ENCODE assay signal across 14 cellular contexts in the genomic region with DNA sequence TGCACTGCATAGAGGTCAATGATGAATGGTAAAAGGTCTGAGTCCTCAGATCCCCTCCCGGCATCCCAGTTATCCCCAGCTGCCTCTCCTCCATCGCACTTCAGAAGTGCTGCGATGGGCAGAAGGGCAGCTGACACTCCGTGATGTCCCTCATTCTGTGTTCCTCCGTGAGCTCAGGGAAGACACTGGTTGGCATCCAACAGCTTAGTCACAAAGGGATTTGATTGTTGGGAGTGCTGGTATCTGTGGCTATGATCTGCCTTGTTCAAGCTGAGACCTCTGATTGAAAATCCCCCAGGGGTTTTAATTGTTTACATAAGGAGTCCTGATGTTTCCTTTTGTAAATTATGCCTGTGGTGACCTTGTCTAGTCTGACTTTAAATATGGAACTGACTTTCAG. TPM values are rescaled to one million over a fixed set of nuclear protein-coding genes. Genes with fewer than 3 reads are reported as not detected.
DNase-seq lines count a peak whose midpoint lies in the region; ATAC-seq and TF ChIP-seq lines count a peak whose summit lies in the region.
"Had no signal": no experiment of that assay in that cellular context is flagged by ENCODE, and none has a peak within 500 bp of the region (broad histone marks: within the 10 kb centered on the region; RNA-seq: fewer than 3 reads in every experiment).

No MANE protein-coding gene starts in this region.

- H3K4me3 Mint-ChIP-seq in MCF 10A (ENCODE audit: unreplicated experiment) = no peak overlapping the region
- H3K4me3 Mint-ChIP-seq: dendritic cell treated with granulocyte-macrophage colony-stimulating factor and Interleukin-4, amounts not matched to agents 40 ng/mL and 50 ng/mL, for 4 days; GM23338 had no signal

- H4K20me1 ChIP-seq in mammary epithelial cell (ENCODE audit: insufficient read depth, low read length) (no peaks in the 10 kb centered on the region), PC-3 (ENCODE audit: low read length) (peaks cover 58% of the 10 kb centered on the region), osteoblast (ENCODE audit: insufficient read depth, low read length) (no peaks in the 10 kb centered on the region)

- H3K4me1 ChIP-seq in mammary epithelial cell (ENCODE audit: insufficient read depth, low read length) (no peaks in the 10 kb centered on the region), PC-3 (ENCODE audit: insufficient read depth, low read length) (no peaks in the 10 kb centered on the region), osteoblast (ENCODE audit: insufficient read depth, low read length) (no peaks in the 10 kb centered on the region), mucosa of descending colon (ENCODE audit: low read depth) (no peaks in the 10 kb centered on the region)
- H3K4me1 ChIP-seq: ascending aorta had no signal

- no peak for DNase-seq in MCF 10A (ENCODE audit: unreplicated experiment)
- no peak for DNase-seq in mammary epithelial cell
- no peak for DNase-seq in PC-3
- DNase-seq in head of caudate nucleus = peak in 25 of 42 donors; percentile 11 to 74 (median 39)
- no peak for DNase-seq in osteoblast (ENCODE audit: insufficient read length, low spot score, missing footprints)
- DNase-seq in GM19240 (ENCODE audit: insufficient read length, low spot score) = no peak
- no peak for DNase-seq in mucosa of descending colon
- DNase-seq: activated T-cell treated with anti-CD3 and anti-CD28 coated beads, Interleukin-2, amount 50 U/mL, for 48 hours; stimulated activated CD4-positive, alpha-beta T cell treated with anti-CD3 and anti-CD28 coated beads, Interleukin-2, amount 100 ng/mL, for 24 hours had no signal

- BruUV-seq in MCF 10A (replicated peaks; lab: Mats Ljungman, UMichigan) (no TSS peak), mammary epithelial cell (replicated peaks; lab: Mats Ljungman, UMichigan) (no TSS peak), PC-3 (replicated peaks; lab: Mats Ljungman, UMichigan) (no TSS peak)

- H3K4me3 ChIP-seq in mammary epithelial cell (replicated peaks in 1 of 3; ENCODE audit: insufficient read depth in 1 of 3, low read depth in 2 of 3, low read length in 3 of 3) (no peak overlapping the region), PC-3 (ENCODE audit: low read length) (no peak overlapping the region), osteoblast (ENCODE audit: insufficient read depth, low read length) (no peak overlapping the region), mucosa of descending colon (no peak overlapping the region)
- H3K4me3 ChIP-seq: ascending aorta, GM23338, K562 had no signal

- CTCF ChIA-PET in MCF 10A (lab: Yijun Ruan, JAX) (no interaction called here), mammary epithelial cell (lab: Charles Lee; ENCODE audit: low non-redundant PET) (no interaction called here), PC-3 (lab: Charles Lee) (no interaction called here)

- no peak overlapping the region for H3K4me2 ChIP-seq in mammary epithelial cell (ENCODE audit: insufficient read depth, low read depth, low read length)
- H3K4me2 ChIP-seq in PC-3 (ENCODE audit: low read length) = no peak overlapping the region
- no peak overlapping the region for H3K4me2 ChIP-seq in osteoblast (ENCODE audit: insufficient read depth, low read length)
- H3K4me2 ChIP-seq: GM23338 had no signal

- POLR2A ChIA-PET in MCF 10A (lab: Yijun Ruan, JAX) (no interaction called here), PC-3 (lab: Charles Lee; ENCODE audit: unreplicated experiment) (no interaction called here)

- H3K79me2 ChIP-seq in mammary epithelial cell (ENCODE audit: insufficient read depth, low read length) (peaks cover 10% of the 10 kb centered on the region), PC-3 (ENCODE audit: low read length) (peaks cover 29% of the 10 kb centered on the region; the same call in 1 of the 2 replicates), osteoblast (ENCODE audit: insufficient read depth, low read length) (peaks cover 4% of the 10 kb centered on the region)

- H3K9ac ChIP-seq in mammary epithelial cell (ENCODE audit: insufficient read depth, low read length) = no peak overlapping the region
- H3K9ac ChIP-seq in PC-3 (ENCODE audit: low read length) = no peak overlapping the region

- dilution Hi-C loops in mammary epithelial cell (cut with HindIII; ENCODE audit: low sequenced_read_pairs) = no loop called here

- no peaks in the 10 kb centered on the region for H3K9me2 ChIP-seq in PC-3 (replicated peaks; ENCODE audit: low read length)

- H3K27ac ChIP-seq in mammary epithelial cell (ENCODE audit: insufficient read depth, low read depth, low read length) = no peak overlapping the region
- no peak overlapping the region for H3K27ac ChIP-seq in PC-3 (ENCODE audit: low read length)
- peak overlapping the region; percentile 37 for H3K27ac ChIP-seq in temporal lobe (ENCODE audit: low read depth, low read length)
- no peak overlapping the region for H3K27ac ChIP-seq in osteoblast (ENCODE audit: low read depth, low read length)
- H3K27ac ChIP-seq: ascending aorta had no signal

- peaks cover 49% of the 10 kb centered on the region for H3K36me3 ChIP-seq in mammary epithelial cell (ENCODE audit: insufficient read depth, low read length)
- peaks cover 87% of the 10 kb centered on the region for H3K36me3 ChIP-seq in PC-3 (ENCODE audit: low read depth, low read length)
- H3K36me3 ChIP-seq in osteoblast (ENCODE audit: insufficient read depth, low read length) = peaks cover 85% of the 10 kb centered on the region
- peaks cover 28% of the 10 kb centered on the region for H3K36me3 ChIP-seq in mucosa of descending colon (ENCODE audit: low read depth)

- peaks cover 69% of the 10 kb centered on the region for H3K36me3 Mint-ChIP-seq in MCF 10A (ENCODE audit: insufficient read depth, unreplicated experiment)

- H3K27me3 ChIP-seq in mammary epithelial cell (ENCODE audit: insufficient read depth, low read length) = no peaks in the 10 kb centered on the region
- H3K27me3 ChIP-seq in PC-3 (ENCODE audit: low read length) = no peaks in the 10 kb centered on the region
- H3K27me3 ChIP-seq in osteoblast (ENCODE audit: insufficient read depth, low read length) = no peaks in the 10 kb centered on the region
- H3K27me3 ChIP-seq: ascending aorta had no signal

- H2AFZ ChIP-seq in mammary epithelial cell (ENCODE audit: low read depth, low read length) (no peak overlapping the region), PC-3 (ENCODE audit: low read length) (no peak overlapping the region), osteoblast (ENCODE audit: low read length) (no peak overlapping the region)
- H2AFZ ChIP-seq: GM23338 had no signal

- no peaks in the 10 kb centered on the region for H3K9me3 ChIP-seq in mammary epithelial cell (replicated peaks; ENCODE audit: insufficient read depth, low read length)
- H3K9me3 ChIP-seq in PC-3 (ENCODE audit: low read length) = no peaks in the 10 kb centered on the region
- no peaks in the 10 kb centered on the region for H3K9me3 ChIP-seq in osteoblast (ENCODE audit: low read depth, low read length)
- no peaks in the 10 kb centered on the region for H3K9me3 ChIP-seq in mucosa of descending colon
- H3K9me3 ChIP-seq: ascending aorta had no signal

- peak; percentile 42; the same call in 1 of the 2 replicates for ATAC-seq in PC-3
- ATAC-seq in mucosa of descending colon = no peak
- ATAC-seq: GM23338, K562 had no signal

- H3F3A ChIP-seq in PC-3 (ENCODE audit: low read length, unreplicated experiment) = peaks cover 10% of the 10 kb centered on the region

- no peaks in the 10 kb centered on the region for H3K27me3 Mint-ChIP-seq in MCF 10A (ENCODE audit: insufficient read depth, unreplicated experiment)
- H3K27me3 Mint-ChIP-seq: dendritic cell treated with granulocyte-macrophage colony-stimulating factor and Interleukin-4, amounts not matched to agents 40 ng/mL and 50 ng/mL, for 4 days had no signal

- TF ChIP-seq CTCF in MCF 10A (IDR thresholded peaks at IDR 0.05; ENCODE audit: unreplicated experiment) = no peak
- TF ChIP-seq CTCF in mammary epithelial cell (conservative IDR thresholded peaks at IDR 0.05 in 1 of 2, IDR thresholded peaks at IDR 0.05 in 1 of 2; ENCODE audit: extremely low read depth in 1 of 2, insufficient read depth in 1 of 2, low read depth in 1 of 2, low read length in 2 of 2) = no peak
- no peak for TF ChIP-seq CTCF in PC-3 (conservative IDR thresholded peaks at IDR 0.05; ENCODE audit: low read depth, low read length)
- no peak for TF ChIP-seq CTCF in osteoblast (IDR thresholded peaks at IDR 0.05; ENCODE audit: extremely low read depth, low read depth, low read length)
- TF ChIP-seq CTCF in mucosa of descending colon (IDR thresholded peaks at IDR 0.05) = no peak

- H3K27ac Mint-ChIP-seq in MCF 10A (ENCODE audit: low read depth, unreplicated experiment) = peak overlapping the region; percentile 39
- H3K27ac Mint-ChIP-seq: dendritic cell treated with granulocyte-macrophage colony-stimulating factor and Interleukin-4, amounts not matched to agents 40 ng/mL and 50 ng/mL, for 4 days; GM23338 had no signal

- intact Hi-C loops in MCF 10A (cut with micrococcal nuclease) (no loop called here), mammary epithelial cell (cut with micrococcal nuclease) (no loop called here), PC-3 (cut with micrococcal nuclease) (loop anchor here (10.0 kb wide), 1 partner anchor 156 kb away; no protein-coding TSS in a partner anchor), head of caudate nucleus (cut with DNase I) (loop anchor here (10.0 kb wide), 1 partner anchor 156 kb away; no protein-coding TSS in a partner anchor), mucosa of descending colon (cut with DNase I, micrococcal nuclease) (no loop called here)

- no peaks in the 10 kb centered on the region for H3K9me3 Mint-ChIP-seq in MCF 10A (ENCODE audit: unreplicated experiment)
- H3K9me3 Mint-ChIP-seq: dendritic cell treated with granulocyte-macrophage colony-stimulating factor and Interleukin-4, amounts not matched to agents 40 ng/mL and 50 ng/mL, for 4 days; GM23338 had no signal

- 98% methylated on average over 5 of the region's 5 CpGs for WGBS in mammary epithelial cell (ENCODE audit: low coverage, missing lambda C conversion rate)

- H3K4me1 Mint-ChIP-seq in MCF 10A (ENCODE audit: insufficient read depth, unreplicated experiment) = no peaks in the 10 kb centered on the region
- H3K4me1 Mint-ChIP-seq: GM23338 had no signal

- in situ Hi-C loops in mammary epithelial cell (cut with MboI; ENCODE audit: low sequenced_read_pairs in 2 of 2) = no loop called here

RNA-seq across cellular contexts. Expression of gene SAG, which starts 19.0 kb away (rescaled TPM):
- total RNA-seq in MCF 10A (2022) (not detected in 2 replicates), mammary epithelial cell (not detected), PC-3 (2014; rRNA removed) (0.17 TPM in 1 of 2 replicates, not detected in the other), temporal lobe (not detected), osteoblast (not detected in 2 replicates), mucosa of descending colon (under 1 TPM in 1 of 3 donors, not detected in 2; 0.63 TPM)
- polyA plus RNA-seq in mammary epithelial cell = not detected
- not detected for polyA minus RNA-seq in mammary epithelial cell
- total RNA-seq: ascending aorta, GM23338 had no signal
- polyA plus RNA-seq: GM23338 had no signal

RNA-seq across cellular contexts. Expression of gene ATG16L1, which starts 37.2 kb away (rescaled TPM):
- total RNA-seq in MCF 10A (2022) (26.4 and 28.7 TPM in 2 replicates), mammary epithelial cell (10 to 100 TPM; 33.3 to 39.2 TPM), PC-3 (2014; rRNA removed) (126 and 173 TPM in 2 replicates), temporal lobe (24.8 TPM), osteoblast (24.2 and 29.3 TPM in 2 replicates), mucosa of descending colon (10 to 100 TPM; 29.5 to 42.9 (median 36.0) TPM)
- 22.7 TPM for polyA plus RNA-seq in mammary epithelial cell
- 16.8 TPM for polyA minus RNA-seq in mammary epithelial cell

Comparison
In these comparisons a context has a peak if more than half of its experiments do, and no peak if none do; other contexts are left out.
1. DNase-seq: peak in head of caudate nucleus (25 of 42); none in MCF 10A (single experiment), mammary epithelial cell (single experiment), PC-3 (single experiment), osteoblast (single experiment), GM19240 (single experiment) and mucosa of descending colon (0 of 3).
2. intact Hi-C loops: an anchor here in PC-3 (10.0 kb wide) and head of caudate nucleus (10.0 kb wide); none called in MCF 10A, mammary epithelial cell and mucosa of descending colon.